ENCODE assay signal across 9 cellular contexts in the genomic region with DNA sequence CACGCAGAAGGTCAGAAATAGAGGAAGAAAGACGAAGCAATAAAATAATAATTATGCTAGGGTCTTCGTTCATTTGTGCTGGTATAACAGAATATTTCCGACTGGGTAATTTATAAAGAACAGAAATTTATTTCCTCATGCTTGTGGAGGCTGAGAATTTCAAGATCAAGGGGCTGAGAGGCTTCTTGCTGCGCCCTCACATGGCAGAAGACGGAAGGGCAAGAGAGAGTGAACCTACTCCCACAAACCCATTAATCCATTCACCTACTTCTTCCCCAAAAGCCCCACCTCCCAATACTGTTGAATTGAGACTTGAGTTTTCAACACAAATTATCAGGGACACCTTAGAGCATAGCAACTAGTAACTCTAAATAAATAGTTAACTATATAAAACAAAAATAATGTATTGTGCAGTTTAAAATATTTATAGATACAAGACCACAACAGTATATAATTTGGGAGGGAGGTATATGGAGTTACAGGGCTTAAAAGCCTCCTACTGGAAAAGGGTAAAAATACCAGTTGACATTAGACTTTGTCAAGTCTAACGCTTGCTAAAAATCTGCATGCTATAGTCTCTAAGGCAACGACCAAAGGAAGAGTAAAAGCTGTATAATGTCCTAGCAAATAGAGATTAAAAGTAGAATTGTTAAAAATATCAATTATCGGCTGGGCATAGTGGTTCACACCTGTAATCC. TPM values are rescaled to one million over a fixed set of nuclear protein-coding genes. Genes with fewer than 3 reads are reported as not detected.
DNase-seq lines count a peak whose midpoint lies in the region; ATAC-seq, FAIRE-seq and TF ChIP-seq lines count a peak whose summit lies in the region.
"Had no signal": no experiment of that assay in that cellular context is flagged by ENCODE, and none has a peak within 500 bp of the region (broad histone marks: within the 10 kb centered on the region; RNA-seq: fewer than 3 reads in every experiment).

No MANE protein-coding gene starts in this region.

- 44% methylated on average over 9 of the region's 9 CpGs; no CpG with 5 or more reads in 1 of the 2 experiments for WGBS in H1 (ENCODE audit: extremely low coverage in 1 of 2, insufficient coverage in 1 of 2, insufficient read length in 1 of 2, insufficient replicate concordance in 2 of 2, low coverage in 1 of 2, low lambda C conversion rate in 2 of 2, missing lambda C conversion rate in 1 of 2), 2 experiments

- TF ChIP-seq EP300 in H1 (IDR thresholded peaks at IDR 0.05; ENCODE audit: borderline replicate concordance in 1 of 2, low read depth in 2 of 2, low read length in 2 of 2), result no peak

- H3K4me1 ChIP-seq in H1 (replicated peaks in 1 of 4; ENCODE audit: control insufficient read depth in 3 of 4, insufficient read depth in 4 of 4, low read length in 3 of 4), result no peaks in the 10 kb centered on the region
- H3K4me1 ChIP-seq in neutrophil (ENCODE audit: control insufficient read depth in 1 of 2, insufficient read depth in 1 of 2, low read depth in 1 of 2, low read length in 1 of 2), result no peaks in the 10 kb centered on the region

- H3K27me3 ChIP-seq in HL-60 (ENCODE audit: insufficient read depth, poor library complexity, severe bottlenecking) (no peaks in the 10 kb centered on the region), H1 (replicated peaks in 1 of 4; ENCODE audit: control insufficient read depth in 3 of 4, extremely low read depth in 1 of 4, insufficient read depth in 3 of 4, low read length in 3 of 4) (no peaks in the 10 kb centered on the region), neutrophil (no peaks in the 10 kb centered on the region)

- no peak overlapping the region for H3K4me3 ChIP-seq in HL-60 (replicated peaks; ENCODE audit: insufficient read depth, low read length)
- no peak overlapping the region for H3K4me3 ChIP-seq in H1 (ENCODE audit: extremely low read depth in 1 of 4, insufficient read depth in 2 of 4, low read depth in 3 of 4, low read length in 4 of 4)
- no peak overlapping the region for H3K4me3 ChIP-seq in neutrophil (ENCODE audit: low read depth in 1 of 2, low read length in 1 of 2)

- no peak overlapping the region for H3K56ac ChIP-seq in H1 (replicated peaks; ENCODE audit: insufficient read length, low read depth, low read length)

- POLR2A ChIA-PET in H1 (lab: Charles Lee; ENCODE audit: partially characterized antibody), result no interaction called here

- no peak overlapping the region for H4K8ac ChIP-seq in H1 (ENCODE audit: extremely low read depth, insufficient read depth, low read length)

- no peaks in the 10 kb centered on the region for H4K20me1 ChIP-seq in H1 (replicated peaks in 1 of 2; ENCODE audit: control insufficient read depth in 1 of 2, insufficient read depth in 2 of 2, low read length in 2 of 2)

- H2AK5ac ChIP-seq in H1 (ENCODE audit: low read depth, low read length), result no peak overlapping the region

- H3K23me2 ChIP-seq in H1 (ENCODE audit: low read depth, low read length), result no peaks in the 10 kb centered on the region

- DNase-seq in ELF-1 (ENCODE audit: low read depth, low spot score) (peak; percentile 67), HL-60 (ENCODE audit: low read depth in 1 of 2, low spot score in 1 of 2) (peak in 1 of 2 experiments; percentile 54), T-helper 9 cell (peak; percentile 13), H1 (ENCODE audit: low read depth in 1 of 2, low spot score in 2 of 2) (peak; percentile 10 to 90), NCI-H2171 treated with DMSO at 0.1 percent for 48 hours (lab: John Stamatoyannopoulos, UW) (no peak)
- DNase-seq: activated B cell treated with CpG ODN at 0.5 μM for 24 hours had no signal

- H3K4ac ChIP-seq in H1 (replicated peaks; ENCODE audit: insufficient read length, low read depth, low read length), result no peak overlapping the region

- H2BK20ac ChIP-seq in H1 (ENCODE audit: low read length), result no peak overlapping the region

- H3K79me2 ChIP-seq in H1 (ENCODE audit: control insufficient read depth in 1 of 2, insufficient read depth in 2 of 2, low read length in 2 of 2), result no peaks in the 10 kb centered on the region

- H2BK5ac ChIP-seq in H1 (ENCODE audit: low read depth, low read length), result no peak overlapping the region

- TF ChIP-seq CTCF in HL-60 (IDR thresholded peaks at IDR 0.05; ENCODE audit: insufficient read depth, low read length) (peak; percentile 46), H1 (IDR thresholded peaks at IDR 0.05; ENCODE audit: control extremely low read depth in 1 of 3, insufficient read depth in 1 of 3, low read depth in 1 of 3, low read length in 3 of 3) (peak; percentile 68 to 79 (median 75)), neutrophil (IDR thresholded peaks at IDR 0.05) (peak; percentile 30)

- H3K9me3 ChIP-seq in H1 (ENCODE audit: insufficient read depth in 2 of 2, low read depth in 1 of 2, low read length in 1 of 2) (no peaks in the 10 kb centered on the region), neutrophil (no peaks in the 10 kb centered on the region)

- CTCF ChIA-PET in H1 (lab: Charles Lee; ENCODE audit: partially characterized antibody), result interaction anchor here (0.8 to 2.9 kb wide), 24 partner anchors 9 to 143 kb away, joined by 3 to 19 read pairs (median 5); no protein-coding TSS in a partner anchor

- H3K23ac ChIP-seq in H1 (ENCODE audit: insufficient read length), result no peak overlapping the region

- H3K36me3 ChIP-seq in H1 (ENCODE audit: control insufficient read depth in 2 of 4, insufficient read depth in 4 of 4, low read length in 3 of 4), result no peaks in the 10 kb centered on the region
- H3K36me3 ChIP-seq in neutrophil, result no peaks in the 10 kb centered on the region

- H4K5ac ChIP-seq in H1 (ENCODE audit: insufficient read length, low read depth, low read length), result no peak overlapping the region

- no peak overlapping the region for H3K18ac ChIP-seq in H1 (ENCODE audit: extremely low read depth, low read length)

- no peak overlapping the region for H2BK120ac ChIP-seq in H1 (replicated peaks; ENCODE audit: low read depth, low read length)

- TF ChIP-seq POLR2A in H1 (IDR thresholded peaks at IDR 0.05; ENCODE audit: control extremely low read depth in 1 of 2, low read depth in 2 of 2, low read length in 2 of 2), result no peak

- ATAC-seq in GM21447 (IDR thresholded peaks at IDR 0.05; ENCODE audit: unreplicated experiment) (no peak), GM18517 (IDR thresholded peaks at IDR 0.05; ENCODE audit: unreplicated experiment) (no peak)

- no peak overlapping the region for H2AFZ ChIP-seq in H1 (ENCODE audit: low read length)

- H2BK12ac ChIP-seq in H1 (ENCODE audit: low read depth, low read length), result no peak overlapping the region

- H3K14ac ChIP-seq in H1 (ENCODE audit: insufficient read length), result no peak overlapping the region

- no peaks in the 10 kb centered on the region for H3K79me1 ChIP-seq in H1 (ENCODE audit: low read depth, low read length)

- no peak overlapping the region for H4K91ac ChIP-seq in H1 (replicated peaks; ENCODE audit: insufficient read length, low read length)

- H3K4me2 ChIP-seq in H1 (ENCODE audit: insufficient read depth in 1 of 2, low read depth in 2 of 2, low read length in 2 of 2), result no peak overlapping the region

- peak; percentile 85 for FAIRE-seq in H1 (lab: Jason Lieb, UNC)

- no peak overlapping the region for H2BK15ac ChIP-seq in H1 (ENCODE audit: low read length)

- TF ChIP-seq RAD21 in H1 (IDR thresholded peaks at IDR 0.05 in 1 of 2, conservative IDR thresholded peaks at IDR 0.05 in 1 of 2; ENCODE audit: low read depth in 2 of 2, low read length in 2 of 2), result peak; percentile 66 to 72

- no peak overlapping the region for H3K27ac ChIP-seq in HL-60 (replicated peaks)
- H3K27ac ChIP-seq in H1 (ENCODE audit: low read depth, low read length), result no peak overlapping the region
- H3K27ac ChIP-seq in neutrophil, result no peak overlapping the region

- no peak overlapping the region for H3K9ac ChIP-seq in H1 (replicated peaks in 1 of 4; ENCODE audit: extremely low read depth in 1 of 4, low read depth in 3 of 4, low read length in 3 of 4)

TF ChIP-seq in H1, 55 proteins besides CTCF, POLR2A, EP300 and RAD21:
- TF ChIP-seq CREB1 (IDR thresholded peaks at IDR 0.05) (no peak), SAP30 (IDR thresholded peaks at IDR 0.05; ENCODE audit: insufficient read depth, insufficient replicate concordance, low read length) (no peak), SIRT6 (IDR thresholded peaks at IDR 0.05; ENCODE audit: low read length) (no peak), ASH2L (IDR thresholded peaks at IDR 0.05; ENCODE audit: low read length) (no peak), POLR2AphosphoS5 (IDR thresholded peaks at IDR 0.05; ENCODE audit: low read depth, low read length) (no peak), NRF1 (IDR thresholded peaks at IDR 0.05; ENCODE audit: low read depth, low read length) (no peak), SUZ12 (IDR thresholded peaks at IDR 0.05; ENCODE audit: low read length) (no peak), CEBPB (IDR thresholded peaks at IDR 0.05; ENCODE audit: low read depth, low read length) (no peak), FOSL1 (IDR thresholded peaks at IDR 0.05; ENCODE audit: insufficient read depth, low read depth, low read length) (no peak), TEAD4 (IDR thresholded peaks at IDR 0.05; ENCODE audit: low read depth, low read length) (no peak)

RNA-seq across cellular contexts. Expression of a gene that starts 40.3 kb away (rescaled TPM):
- 30.9 and 35.2 TPM in 2 replicates for total RNA-seq in H1 (2021; fragmentation: NEBNext Ultra II Directional; extraction: Animal tissue kit (Norgen Biotek cat#: 25700))
- 8.8 and 12.9 TPM in 2 replicates for polyA plus RNA-seq in H1 (2011; rRNA removed)
- polyA plus RNA-seq in H1 (2011; cell fraction: cytosol; rRNA removed), result 19.2 TPM
- polyA plus RNA-seq in H1 (2011; cell fraction: nucleus; rRNA removed), result 14.7 TPM
- polyA plus RNA-seq in H1 (2012, experiment 1 of 2), result 15.5 to 35.0 TPM (median 22.0 TPM) in 4 replicates
- 2.7 TPM for polyA plus RNA-seq in H1 (2012, experiment 2 of 2)
- 27.1 TPM for polyA plus RNA-seq in H1 (2013, experiment 1 of 2)
- polyA plus RNA-seq in H1 (2013, experiment 2 of 2), result 27.9 TPM
- 23.4 and 36.6 TPM in 2 replicates for polyA minus RNA-seq in H1 (2011; rRNA and poly(A)+ RNA removed)
- 11.8 TPM for polyA minus RNA-seq in H1 (2011; cell fraction: cytosol; rRNA and poly(A)+ RNA removed)
- polyA minus RNA-seq in H1 (2011; cell fraction: nucleus; rRNA and poly(A)+ RNA removed), result 27.9 TPM
